Comparison of ENCODE assay signal across 14 cellular contexts in genomic region chr3:42764561-42765295, GRCh38.
"Had no signal": no experiment of that assay in that cellular context is flagged by ENCODE, and none has a peak within 500 bp of the region (broad histone marks: within the 10 kb centered on the region; RNA-seq: fewer than 3 reads in every experiment).

No MANE protein-coding gene starts in this region.

- DNase-seq: activated CD4-positive, alpha-beta T cell treated with anti-CD3 and anti-CD28 coated beads, Interleukin-2, amount 10 ng/mL, durations not matched to agents 24 days and 14 days; activated CD4-positive, CD25-positive, alpha-beta regulatory T cell; activated naive CD4-positive, alpha-beta T cell treated with anti-CD3 and anti-CD28 coated beads for 36 hours; activated naive CD8-positive, alpha-beta T cell treated with anti-CD3 and anti-CD28 coated beads, Interleukin-2, amount 50 U/mL, for 24 hours; aorta; dermis blood vessel endothelial cell; heart left ventricle; left colon; mammary epithelial cell; naive B cell; ovary; stimulated activated CD4-positive, alpha-beta T cell treated with anti-CD3 and anti-CD28 coated beads, Interleukin-2, amount 100 ng/mL, for 24 hours; T-helper 17 cell had no signal

- ATAC-seq: activated naive CD8-positive, alpha-beta T cell treated with anti-CD3 and anti-CD28 coated beads, Interleukin-2, amount 50 U/mL, for 24 hours; heart left ventricle; left colon; stimulated activated effector memory CD8-positive, alpha-beta T cell treated with anti-CD3 and anti-CD28 coated beads, Interleukin-12 subunit alpha, Interleukin-12 subunit beta, amount 100 ng/mL, for 72 hours; T-helper 17 cell had no signal
